Comparison of ENCODE assay signal across 8 cellular contexts in genomic region chrX:119692241-119693031, GRCh38. TPM values are rescaled to one million over a fixed set of nuclear protein-coding genes. Genes with fewer than 3 reads are reported as not detected.
A peak's percentile ranks its signal among the peaks of the same experiment; 100 is the strongest.
DNase-seq lines count a peak whose midpoint lies in the region; ATAC-seq, FAIRE-seq and TF ChIP-seq lines count a peak whose summit lies in the region.

No MANE protein-coding gene starts in this region.

- WGBS in HUES64 = under 1% methylated on average over 57 of the region's 66 CpGs
- 1% methylated on average over 43 of the region's 66 CpGs for WGBS in K562 (ENCODE audit: insufficient coverage, low coverage, missing lambda C conversion rate)

- CTCF ChIA-PET in K562 (lab: Yijun Ruan, JAX; ENCODE audit: low intra/inter-chr PET ratio) = no interaction called here

- peak; percentile 77 for ATAC-seq in K562

- intact Hi-C loops in K562 (cut with micrococcal nuclease) = loop anchor here (5.0 kb wide), 1 partner anchor 85 kb away; the partner anchor contains the start of gene NKRF

- TF ChIP-seq CTCF in K562 (IDR thresholded peaks at IDR 0.05 in 2 of 3, conservative IDR thresholded peaks at IDR 0.05 in 1 of 3; ENCODE audit: insufficient read depth in 2 of 3, low read depth in 1 of 3, low read length in 3 of 3) = peak; percentile 8 to 32 (median 19); a peak in 1 of 6 replicates

- H3K9ac ChIP-seq in HUES64 (ENCODE audit: low read depth, low read length) = peak overlapping the region; percentile 63
- peak overlapping the region; percentile 80 to 93 for H3K9ac ChIP-seq in K562 (ENCODE audit: insufficient read depth in 1 of 2, low read depth in 2 of 2, low read length in 2 of 2)

- H3K79me2 ChIP-seq in K562 (ENCODE audit: control insufficient read depth, insufficient read depth, low read length) = peaks cover 53% of the 10 kb centered on the region

- TF ChIP-seq EP300 in K562 (IDR thresholded peaks at IDR 0.05; ENCODE audit: low read length) = no peak

- no peaks in the 10 kb centered on the region for H3K36me3 Mint-ChIP-seq in immature natural killer cell

- peak overlapping the region; percentile 85 to 97 (median 92) for H3K27ac Mint-ChIP-seq in immature natural killer cell

- H3K36me3 ChIP-seq in HUES64 (ENCODE audit: insufficient read depth, low read length) = no peaks in the 10 kb centered on the region
- 0 out of 3 replicates have a peak, but pooled peaks cover 4% of the 10 kb centered on the region for H3K36me3 ChIP-seq in K562 (ENCODE audit: control insufficient read depth, insufficient read depth, low read length)

- H3K4me1 Mint-ChIP-seq in immature natural killer cell = peaks cover 48 to 50% of the 10 kb centered on the region in 2 donors

- peaks cover 8 to 12% (median 9%) of the 10 kb centered on the region in 3 donors for H3K27me3 Mint-ChIP-seq in immature natural killer cell (ENCODE audit: low read depth in 3 of 3)

- no TSS peak for BruUV-seq in K562 (replicated peaks; lab: Mats Ljungman, UMichigan)

- H4K20me1 ChIP-seq in K562 (replicated peaks; ENCODE audit: control insufficient read depth, insufficient read depth, low read length) = no peaks in the 10 kb centered on the region

- peaks cover 22% of the 10 kb centered on the region for H3K27me3 ChIP-seq in HUES64 (ENCODE audit: insufficient read depth, low read length)
- H3K27me3 ChIP-seq in K562 (ENCODE audit: control insufficient read depth in 2 of 2, insufficient read depth in 2 of 2, low read length in 2 of 2) = no peaks in the 10 kb centered on the region

- DNase-seq in NCI-H1105 treated with DMSO at 0.1 percent for 48 hours (lab: John Stamatoyannopoulos, UW) (peak; percentile 21), NCI-H1105 (lab: John Stamatoyannopoulos, UW) (no peak), T-helper 2 cell (peak; percentile 27 to 79 (median 53)), K562 (ENCODE audit: extremely low read depth in 1 of 4, low spot score in 3 of 4) (peak; percentile 44 to 73 (median 59)), immature natural killer cell (peak; percentile 63 to 71 (median 65)), COR-L47 (lab: John Stamatoyannopoulos, UW) (no peak)
- peak in 3 of 4 experiments; percentile 48 to 63 (median 59) for DNase-seq in stimulated activated CD4-positive, alpha-beta T cell treated with anti-CD3 and anti-CD28 coated beads, Interleukin-1b, Interleukin-23, amount 100 ng/mL, for 24 hours (ENCODE audit: low read depth in 4 of 4, low spot score in 1 of 4)

- peak overlapping the region; percentile 97 for H2AFZ ChIP-seq in K562 (ENCODE audit: low read depth, low read length)

- no peak for TF ChIP-seq RAD21 in K562 (CRISPR knock-in tag; conservative IDR thresholded peaks at IDR 0.05 in 1 of 2, IDR thresholded peaks at IDR 0.05 in 1 of 2)

- H3K4me1 ChIP-seq in HUES64 (ENCODE audit: insufficient read depth, low read length) = peaks cover 25% of the 10 kb centered on the region
- H3K4me1 ChIP-seq in K562 (replicated peaks in 1 of 2; ENCODE audit: control insufficient read depth in 2 of 2, insufficient read depth in 2 of 2, low read length in 2 of 2) = peaks cover 21 to 22% of the 10 kb centered on the region in 2 experiments

- peak overlapping the region; percentile 93 to 99 (median 95) for H3K4me3 Mint-ChIP-seq in immature natural killer cell

- H3K4me2 ChIP-seq in K562 (ENCODE audit: insufficient read depth, low read length) = peak overlapping the region; percentile 90

- POLR2A ChIA-PET in K562 (lab: Yijun Ruan, JAX) = interaction anchor here (0.6 to 2.6 kb wide), 10 partner anchors 8 to 179 kb away, joined by 3 to 10 read pairs (median 4); partner anchors contain the start of gene RPL39

- in situ Hi-C loops in K562 (cut with MboI) = no loop called here

- H3K27ac ChIP-seq in HUES64 (ENCODE audit: low read depth, low read length) = no peak overlapping the region; the same call in 1 of the 2 replicates
- H3K27ac ChIP-seq in K562 (ENCODE audit: extremely low read depth, low read depth, low read length) = peak overlapping the region; percentile 90

- H3K9me3 Mint-ChIP-seq in immature natural killer cell = no peaks in the 10 kb centered on the region

- TF ChIP-seq POLR2A in K562 (conservative IDR thresholded peaks at IDR 0.05) = no peak; the same call in none of the 2 replicates

- peak overlapping the region; percentile 78 for H3K4me3 ChIP-seq in HUES64 (ENCODE audit: low read length)
- H3K4me3 ChIP-seq in K562 = peak overlapping the region; percentile 91

- no peaks in the 10 kb centered on the region for H3K9me1 ChIP-seq in K562 (ENCODE audit: control insufficient read depth, insufficient read depth, low read length)

- FAIRE-seq in K562 (lab: Jason Lieb, UNC) = no peak

- H3K9me3 ChIP-seq in HUES64 (ENCODE audit: insufficient read depth, low read depth, low read length) (no peaks in the 10 kb centered on the region), K562 (replicated peaks; ENCODE audit: control insufficient read depth, insufficient read depth, low read depth, low read length) (no peaks in the 10 kb centered on the region)

TF ChIP-seq in K562, 482 proteins besides CTCF, POLR2A, EP300 and RAD21 (continues in another document):
- TF ChIP-seq TEAD1 (CRISPR knock-in tag; IDR thresholded peaks at IDR 0.05) (peak in 1 of 2 experiments; percentile 14; a peak in 1 of 4 replicates), AFF4 (CRISPR knock-in tag; IDR thresholded peaks at IDR 0.05) (0 out of 2 replicates have a peak, but pooled peaks have one; percentile 25), DDX20 (tag; IDR thresholded peaks at IDR 0.05; ENCODE audit: low read depth) (no peak), ZBTB34 (CRISPR knock-in tag; IDR thresholded peaks at IDR 0.05) (no peak), STAG1 (CRISPR knock-in tag; IDR thresholded peaks at IDR 0.05; ENCODE audit: borderline replicate concordance) (0 out of 2 replicates have a peak, but pooled peaks have one; percentile 17), MTA1 (IDR thresholded peaks at IDR 0.05; ENCODE audit: borderline replicate concordance) (peak; percentile 30; the same call in 1 of the 2 replicates), SPI1 (IDR thresholded peaks at IDR 0.05; ENCODE audit: borderline replicate concordance, low read depth, low read length) (no peak), CCNT2 (IDR thresholded peaks at IDR 0.05; ENCODE audit: borderline replicate concordance, extremely low read depth, insufficient read length, low read depth, low read length) (peak; percentile 49)

RNA-seq across cellular contexts. Expression of gene SEPTIN6, which starts 0.5 kb away (rescaled TPM):
- polyA plus RNA-seq in HUES64 (2013, experiment 1 of 2) = 30.7 TPM
- 34.6 TPM for polyA plus RNA-seq in HUES64 (2013, experiment 2 of 2)
- 62.2 and 67.3 TPM in 2 replicates for total RNA-seq in K562 (2011; cell fraction: chromatin; rRNA removed; ENCODE audit: low replicate concordance)
- total RNA-seq in K562 (2011; cell fraction: nucleolus; rRNA removed) = 20.0 and 24.9 TPM in 2 replicates
- total RNA-seq in K562 (2011; cell fraction: nucleoplasm; rRNA removed) = 38.7 and 66.8 TPM in 2 replicates
- total RNA-seq in K562 (2014; rRNA removed) (33.7 and 39.9 TPM in 2 replicates), K562 (2014; rRNA removed; fragmentation: Illumina TruSeq; extraction: Trizol) (36.2 and 37.8 TPM in 2 replicates), K562 (2015; rRNA removed; fragmentation: Illumina TruSeq; extraction: Trizol) (37.8 and 41.1 TPM in 2 replicates), K562 (2021) (37.7 and 37.8 TPM in 2 replicates)
- polyA plus RNA-seq in K562 (2011; rRNA removed) (54.6 and 85.4 TPM in 2 replicates), K562 (2014; fragmentation: Illumina TruSeq; extraction: Trizol) (51.8 and 67.0 TPM in 2 replicates), K562 (2014; fragmentation: Nextera tagmentation; extraction: Ambion mirVana) (10 to 100 TPM in 1 of 2 experiments, 1 to 10 TPM in 1; 8.4 to 12.2 TPM), K562 (2014; rRNA removed) (29.0 and 35.3 TPM in 2 replicates), immature natural killer cell (100 to 1,000 TPM; 104 to 244 (median 139) TPM)
- polyA plus RNA-seq in K562 (2011; cell fraction: cytosol; rRNA removed) = 57.5 and 94.0 TPM in 2 replicates
- polyA plus RNA-seq in K562 (2011; cell fraction: nucleus; rRNA removed) = 46.0 and 56.9 TPM in 2 replicates
- polyA plus RNA-seq in K562 (2012) = 31.8 and 66.7 TPM in 2 replicates
- 114 and 136 TPM in 2 replicates for polyA minus RNA-seq in K562 (2011; rRNA and poly(A)+ RNA removed)
- 53.4 and 56.8 TPM in 2 replicates for polyA minus RNA-seq in K562 (2011; cell fraction: cytosol; rRNA and poly(A)+ RNA removed)
- 12.5 and 39.9 TPM in 2 replicates for polyA minus RNA-seq in K562 (2011; cell fraction: nucleus; rRNA and poly(A)+ RNA removed)

Comparison
In these comparisons a context has a peak if more than half of its experiments do, and no peak if none do; other contexts are left out.
1. DNase-seq: peak in NCI-H1105 treated with DMSO at 0.1 percent for 48 hours (single experiment), T-helper 2 cell (5 of 5), K562 (4 of 4), immature natural killer cell (3 of 3) and stimulated activated CD4-positive, alpha-beta T cell treated with anti-CD3 and anti-CD28 coated beads, Interleukin-1b, Interleukin-23, amount 100 ng/mL, for 24 hours (3 of 4); none in NCI-H1105 (single experiment) and COR-L47 (single experiment).